ENCODE assay signal across 1 cellular context in the genomic region with DNA sequence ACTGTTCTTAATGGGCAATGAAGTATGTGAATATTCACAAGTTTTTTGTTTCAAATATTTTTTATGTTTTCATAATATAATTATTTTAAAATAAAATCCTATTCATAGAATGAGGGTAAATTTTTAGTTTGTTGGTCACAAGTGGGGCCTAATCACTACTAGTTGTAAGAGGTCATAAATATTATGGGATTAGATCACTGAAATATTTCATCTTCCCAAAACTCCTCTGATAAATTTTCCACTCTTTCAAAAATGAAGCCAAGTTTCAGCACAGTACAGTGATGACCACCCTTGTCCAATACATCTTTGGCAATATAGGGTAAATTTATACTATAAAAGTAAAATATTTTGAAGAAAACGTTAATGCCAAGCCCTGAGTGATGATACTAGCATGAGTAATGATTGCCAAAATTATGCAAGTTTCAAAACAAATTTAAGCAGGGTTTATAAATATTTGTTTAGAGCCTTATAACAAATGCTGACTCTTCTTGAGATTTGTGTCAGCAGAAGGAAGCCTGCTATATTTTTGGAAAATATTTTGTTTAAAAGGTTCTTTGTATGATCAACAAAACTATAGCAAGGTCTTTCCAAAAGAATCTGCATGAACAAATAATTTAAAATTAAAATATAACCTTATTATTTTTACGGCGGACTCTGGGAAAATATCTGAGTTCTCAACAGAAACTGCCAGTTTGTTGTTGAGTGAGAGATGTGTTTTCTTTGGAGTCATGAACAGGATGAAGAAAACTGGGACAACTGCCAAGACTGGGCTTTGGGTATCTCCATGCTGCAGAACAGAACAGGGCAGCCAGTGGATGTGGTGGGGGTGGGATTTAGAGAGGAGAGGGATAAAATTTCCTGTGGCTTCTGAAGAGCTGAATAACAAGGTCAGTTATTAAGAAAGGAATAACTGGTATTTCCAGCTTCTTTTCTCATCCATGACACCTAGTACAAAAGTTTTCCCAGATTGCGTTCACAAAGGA.
TF ChIP-seq lines count a peak whose summit lies in the region.

No MANE protein-coding gene starts in this region.

TF ChIP-seq in HepG2, 621 proteins besides CTCF, POLR2A, EP300 and RAD21 (continued from another document):
- TF ChIP-seq, protein P1, sequence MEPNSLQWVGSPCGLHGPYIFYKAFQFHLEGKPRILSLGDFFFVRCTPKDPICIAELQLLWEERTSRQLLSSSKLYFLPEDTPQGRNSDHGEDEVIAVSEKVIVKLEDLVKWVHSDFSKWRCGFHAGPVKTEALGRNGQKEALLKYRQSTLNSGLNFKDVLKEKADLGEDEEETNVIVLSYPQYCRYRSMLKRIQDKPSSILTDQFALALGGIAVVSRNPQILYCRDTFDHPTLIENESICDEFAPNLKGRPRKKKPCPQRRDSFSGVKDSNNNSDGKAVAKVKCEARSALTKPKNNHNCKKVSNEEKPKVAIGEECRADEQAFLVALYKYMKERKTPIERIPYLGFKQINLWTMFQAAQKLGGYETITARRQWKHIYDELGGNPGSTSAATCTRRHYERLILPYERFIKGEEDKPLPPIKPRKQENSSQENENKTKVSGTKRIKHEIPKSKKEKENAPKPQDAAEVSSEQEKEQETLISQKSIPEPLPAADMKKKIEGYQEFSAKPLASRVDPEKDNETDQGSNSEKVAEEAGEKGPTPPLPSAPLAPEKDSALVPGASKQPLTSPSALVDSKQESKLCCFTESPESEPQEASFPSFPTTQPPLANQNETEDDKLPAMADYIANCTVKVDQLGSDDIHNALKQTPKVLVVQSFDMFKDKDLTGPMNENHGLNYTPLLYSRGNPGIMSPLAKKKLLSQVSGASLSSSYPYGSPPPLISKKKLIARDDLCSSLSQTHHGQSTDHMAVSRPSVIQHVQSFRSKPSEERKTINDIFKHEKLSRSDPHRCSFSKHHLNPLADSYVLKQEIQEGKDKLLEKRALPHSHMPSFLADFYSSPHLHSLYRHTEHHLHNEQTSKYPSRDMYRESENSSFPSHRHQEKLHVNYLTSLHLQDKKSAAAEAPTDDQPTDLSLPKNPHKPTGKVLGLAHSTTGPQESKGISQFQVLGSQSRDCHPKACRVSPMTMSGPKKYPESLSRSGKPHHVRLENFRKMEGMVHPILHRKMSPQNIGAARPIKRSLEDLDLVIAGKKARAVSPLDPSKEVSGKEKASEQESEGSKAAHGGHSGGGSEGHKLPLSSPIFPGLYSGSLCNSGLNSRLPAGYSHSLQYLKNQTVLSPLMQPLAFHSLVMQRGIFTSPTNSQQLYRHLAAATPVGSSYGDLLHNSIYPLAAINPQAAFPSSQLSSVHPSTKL (CRISPR knock-in tag; IDR thresholded peaks at IDR 0.05), result peak; percentile 28; the same call in 1 of the 2 replicates
